In genomic region chr9:73152953-73153352, GRCh38 we compare ENCODE assay signal across 8 cellular contexts. TPM values are rescaled to one million over a fixed set of nuclear protein-coding genes. Genes with fewer than 3 reads are reported as not detected.
DNase-seq lines count a peak whose midpoint lies in the region; ATAC-seq and TF ChIP-seq lines count a peak whose summit lies in the region.

No MANE protein-coding gene starts in this region.

- no peak overlapping the region for H3K18ac ChIP-seq in trophoblast cell (ENCODE audit: low read length)

- CTCF ChIA-PET in CD8-positive, alpha-beta memory T cell (lab: Charles Lee): interaction anchor here (0.8 to 1.7 kb wide), 6 partner anchors 13 to 45 kb away, joined by 3 to 13 read pairs (median 4); no protein-coding TSS in a partner anchor

- H4K8ac ChIP-seq in trophoblast cell (ENCODE audit: low read depth, low read length): no peak overlapping the region

- peaks cover 68% of the 10 kb centered on the region for H3K4me1 ChIP-seq in CD8-positive, alpha-beta memory T cell (ENCODE audit: insufficient read depth, low read length)
- peaks cover under 1 to 5% of the 10 kb centered on the region in 2 experiments for H3K4me1 ChIP-seq in trophoblast cell (ENCODE audit: control insufficient read depth in 1 of 2, insufficient read depth in 2 of 2, low read length in 2 of 2)

- no peak overlapping the region for H4K91ac ChIP-seq in trophoblast cell (ENCODE audit: low read depth, low read length)

- H3K79me2 ChIP-seq in trophoblast cell (ENCODE audit: control insufficient read depth, insufficient read depth, low read length, poor library complexity): peaks cover 6% of the 10 kb centered on the region

- peaks cover 7 to 45% (median 8%) of the 10 kb centered on the region in 3 donors for H3K36me3 Mint-ChIP-seq in CD8-positive, alpha-beta memory T cell

- POLR2A ChIA-PET in CD8-positive, alpha-beta memory T cell (lab: Charles Lee): interaction anchor here (1.0 to 1.6 kb wide), 4 partner anchors 10 to 788 kb away, joined by 3 to 28 read pairs (median 4); partner anchors contain the start of gene ZFAND5

- no peaks in the 10 kb centered on the region for H3K9me3 ChIP-seq in CD8-positive, alpha-beta memory T cell (ENCODE audit: low read length)
- no peaks in the 10 kb centered on the region for H3K9me3 ChIP-seq in trophoblast cell (ENCODE audit: insufficient read depth, low read depth, low read length)

- H3K4ac ChIP-seq in trophoblast cell (ENCODE audit: low read depth, low read length): no peak overlapping the region

- H3K27ac ChIP-seq in CD8-positive, alpha-beta memory T cell (ENCODE audit: low read depth, low read length): peak overlapping the region; percentile 93
- H3K27ac ChIP-seq in trophoblast cell (ENCODE audit: low read depth, low read length): peak overlapping the region; percentile 65

- peak; percentile 67 for ATAC-seq in GM21526 (IDR thresholded peaks at IDR 0.05; ENCODE audit: low FRiP score, unreplicated experiment)

- no peak overlapping the region for H3K9ac ChIP-seq in trophoblast cell (ENCODE audit: low read length)

- H2AK5ac ChIP-seq in trophoblast cell (ENCODE audit: low read length): no peak overlapping the region

- peak overlapping the region; percentile 68 for H3K4me2 ChIP-seq in trophoblast cell (ENCODE audit: low read length)

- H3K27me3 ChIP-seq in CD8-positive, alpha-beta memory T cell (ENCODE audit: insufficient read depth, low read length, poor library complexity, severe bottlenecking): no peaks in the 10 kb centered on the region
- no peaks in the 10 kb centered on the region for H3K27me3 ChIP-seq in trophoblast cell (ENCODE audit: insufficient read depth, low read length)

- H3K4me1 Mint-ChIP-seq in CD8-positive, alpha-beta memory T cell: peaks cover 68 to 82% (median 79%) of the 10 kb centered on the region in 3 donors

- H2BK12ac ChIP-seq in trophoblast cell (ENCODE audit: low read length): no peak overlapping the region

- no peak overlapping the region for H3K14ac ChIP-seq in trophoblast cell (ENCODE audit: low read length)

- H3K4me3 Mint-ChIP-seq in CD8-positive, alpha-beta memory T cell: peak overlapping the region; percentile 92 to 99 (median 93)

- no peak overlapping the region for H2AFZ ChIP-seq in trophoblast cell (ENCODE audit: insufficient read depth, low read length, poor library complexity)

- WGBS in trophoblast cell (ENCODE audit: extremely low coverage, insufficient coverage, insufficient read length): no CpG with 5 or more reads among the region's 2 CpGs

- H3K27me3 Mint-ChIP-seq in CD8-positive, alpha-beta memory T cell: no peaks in the 10 kb centered on the region

- H3K79me1 ChIP-seq in trophoblast cell (ENCODE audit: low read length): peaks cover 7% of the 10 kb centered on the region

- H3K36me3 ChIP-seq in CD8-positive, alpha-beta memory T cell (ENCODE audit: insufficient read depth, low read length): no peaks in the 10 kb centered on the region
- H3K36me3 ChIP-seq in trophoblast cell (ENCODE audit: control insufficient read depth in 1 of 2, insufficient read depth in 2 of 2, low read length in 2 of 2): peaks cover 3 to 4% of the 10 kb centered on the region in 2 experiments

- no peaks in the 10 kb centered on the region for H3K9me3 Mint-ChIP-seq in CD8-positive, alpha-beta memory T cell

- no peak overlapping the region for H2BK120ac ChIP-seq in trophoblast cell (ENCODE audit: insufficient read depth, low read length, poor library complexity)

- H4K12ac ChIP-seq in trophoblast cell (ENCODE audit: low read depth, low read length): no peak overlapping the region

- H2BK5ac ChIP-seq in trophoblast cell (ENCODE audit: low read depth, low read length, poor library complexity): no peak overlapping the region

- peak in 2 of 5 donors; percentile 47 to 48 for DNase-seq in CD8-positive, alpha-beta memory T cell
- DNase-seq in KG1 (lab: John Stamatoyannopoulos, UW) (peak; percentile 49), choroid plexus epithelial cell (ENCODE audit: low read depth) (no peak), trophoblast cell (peak in 1 of 2 donors; percentile 68), SW480 (ENCODE audit: low spot score) (no peak), NCI-H774 (lab: John Stamatoyannopoulos, UW) (no peak), NCI-H2196 (lab: John Stamatoyannopoulos, UW; ENCODE audit: unreplicated experiment) (no peak)

- H3K23ac ChIP-seq in trophoblast cell (ENCODE audit: low read length): no peak overlapping the region

- H3K4me3 ChIP-seq in CD8-positive, alpha-beta memory T cell (ENCODE audit: low read length): peak overlapping the region; percentile 79
- H3K4me3 ChIP-seq in choroid plexus epithelial cell (ENCODE audit: low read depth, low read length) (peak overlapping the region; percentile 64), trophoblast cell (ENCODE audit: low read depth, low read length) (no peak overlapping the region)

- no peak for TF ChIP-seq CTCF in choroid plexus epithelial cell (conservative IDR thresholded peaks at IDR 0.05; ENCODE audit: low read depth, low read length)

- H3K27ac Mint-ChIP-seq in CD8-positive, alpha-beta memory T cell: peak overlapping the region; percentile 79 to 99 (median 96)

RNA-seq across cellular contexts. Expression of gene ANXA1, which starts 1.3 kb away (rescaled TPM):
- 10 to 100 TPM; 87.7 to 93.2 TPM for total RNA-seq in CD8-positive, alpha-beta memory T cell
- 517 TPM for polyA plus RNA-seq in CD8-positive, alpha-beta memory T cell
- 1,785 and 1,843 TPM in 2 replicates for polyA plus RNA-seq in trophoblast cell (2013)
